26 cellular contexts compared by ENCODE assay signal in genomic region chr15:84793431-84793830, GRCh38. TPM values are rescaled to one million over a fixed set of nuclear protein-coding genes. Genes with fewer than 3 reads are reported as not detected.
"Had no signal": no experiment of that assay in that cellular context is flagged by ENCODE, and none has a peak within 500 bp of the region (broad histone marks: within the 10 kb centered on the region; RNA-seq: fewer than 3 reads in every experiment).

No MANE protein-coding gene starts in this region.

- H3K27ac ChIP-seq: dorsolateral prefrontal cortex, epithelial cell of prostate, esophagus muscularis mucosa, gastroesophageal sphincter, left ventricle myocardium inferior, spleen had no signal

- DNase-seq: cortex of kidney; dorsolateral prefrontal cortex; effector CD8-positive, alpha-beta T cell; foreskin fibroblast; glutamatergic neuron; immature natural killer cell; kidney; left cardiac atrium; left ventricle myocardium inferior; mucosa of descending colon; naive thymus-derived CD8-positive, alpha-beta T cell; right cardiac atrium; spleen; stimulated activated CD4-positive, alpha-beta T cell treated with anti-CD3 and anti-CD28 coated beads, Interleukin-15, amount 100 ng/mL, for 24 hours; stimulated activated CD4-positive, alpha-beta T cell treated with anti-CD3 and anti-CD28 coated beads, Interleukin-1b, Interleukin-23, amount 100 ng/mL, for 48 hours; stimulated activated CD4-positive, alpha-beta T cell treated with anti-CD3 and anti-CD28 coated beads, Interleukin-4, amount 100 ng/mL, for 4 hours; stimulated activated naive B cell treated with anti-CD40 and anti-IgM and Interleukin-4, amounts not matched to agents 10 μg/mL and 1 μg/mL and 100 μg/mL, for 72 hours; stimulated activated naive CD8-positive, alpha-beta T cell treated with anti-CD3 and anti-CD28 coated beads, Interleukin-15, amount 100 ng/mL, for 72 hours; trophoblast cell had no signal

- H3K9me3 ChIP-seq: esophagus muscularis mucosa, gastroesophageal sphincter, left ventricle myocardium inferior, mucosa of descending colon, spleen had no signal

- ATAC-seq: gastroesophageal sphincter; left cardiac atrium; mucosa of descending colon; naive thymus-derived CD8-positive, alpha-beta T cell; right cardiac atrium; stimulated activated naive B cell treated with anti-CD40 and anti-IgM and Interleukin-4, amounts not matched to agents 10 μg/mL and 1 μg/mL and 100 μg/mL, for 72 hours; stimulated activated naive CD8-positive, alpha-beta T cell treated with anti-CD3 and anti-CD28 coated beads, Interleukin-15, amount 100 ng/mL, for 72 hours had no signal

- H3K4me3 Mint-ChIP-seq: central memory CD8-positive, alpha-beta T cell; immature natural killer cell; naive thymus-derived CD8-positive, alpha-beta T cell; stimulated activated naive B cell treated with anti-CD40 and anti-IgM and Interleukin-4, amounts not matched to agents 10 μg/mL and 1 μg/mL and 100 μg/mL, for 72 hours; stimulated activated naive CD8-positive, alpha-beta T cell treated with anti-CD3 and anti-CD28 coated beads, Interleukin-15, amount 100 ng/mL, for 72 hours had no signal

- H3K4me3 ChIP-seq: dorsolateral prefrontal cortex, esophagus muscularis mucosa, gastroesophageal sphincter, left ventricle myocardium inferior, lung, mucosa of descending colon, spleen had no signal

- H3K27me3 ChIP-seq: dorsolateral prefrontal cortex, esophagus muscularis mucosa, gastroesophageal sphincter, spleen had no signal

- H3K27ac Mint-ChIP-seq: immature natural killer cell; progenitor cell of endocrine pancreas; stimulated activated naive B cell treated with anti-CD40 and anti-IgM and Interleukin-4, amounts not matched to agents 10 μg/mL and 1 μg/mL and 100 μg/mL, for 72 hours; stimulated activated naive CD8-positive, alpha-beta T cell treated with anti-CD3 and anti-CD28 coated beads, Interleukin-15, amount 100 ng/mL, for 72 hours had no signal

- H3K9me3 Mint-ChIP-seq: central memory CD8-positive, alpha-beta T cell; immature natural killer cell; naive thymus-derived CD8-positive, alpha-beta T cell; stimulated activated naive B cell treated with anti-CD40 and anti-IgM and Interleukin-4, amounts not matched to agents 10 μg/mL and 1 μg/mL and 100 μg/mL, for 72 hours; stimulated activated naive CD8-positive, alpha-beta T cell treated with anti-CD3 and anti-CD28 coated beads, Interleukin-15, amount 100 ng/mL, for 72 hours had no signal

- H3K27me3 Mint-ChIP-seq: central memory CD8-positive, alpha-beta T cell; naive thymus-derived CD8-positive, alpha-beta T cell; progenitor cell of endocrine pancreas; stimulated activated naive B cell treated with anti-CD40 and anti-IgM and Interleukin-4, amounts not matched to agents 10 μg/mL and 1 μg/mL and 100 μg/mL, for 72 hours; stimulated activated naive CD8-positive, alpha-beta T cell treated with anti-CD3 and anti-CD28 coated beads, Interleukin-15, amount 100 ng/mL, for 72 hours had no signal

RNA-seq across cellular contexts. Expression of gene ALPK3, which starts 23.7 kb away (rescaled TPM):
- polyA plus RNA-seq: immature natural killer cell, neural cell had no signal
